ENCODE assay signal across 12 cellular contexts in the genomic region with DNA sequence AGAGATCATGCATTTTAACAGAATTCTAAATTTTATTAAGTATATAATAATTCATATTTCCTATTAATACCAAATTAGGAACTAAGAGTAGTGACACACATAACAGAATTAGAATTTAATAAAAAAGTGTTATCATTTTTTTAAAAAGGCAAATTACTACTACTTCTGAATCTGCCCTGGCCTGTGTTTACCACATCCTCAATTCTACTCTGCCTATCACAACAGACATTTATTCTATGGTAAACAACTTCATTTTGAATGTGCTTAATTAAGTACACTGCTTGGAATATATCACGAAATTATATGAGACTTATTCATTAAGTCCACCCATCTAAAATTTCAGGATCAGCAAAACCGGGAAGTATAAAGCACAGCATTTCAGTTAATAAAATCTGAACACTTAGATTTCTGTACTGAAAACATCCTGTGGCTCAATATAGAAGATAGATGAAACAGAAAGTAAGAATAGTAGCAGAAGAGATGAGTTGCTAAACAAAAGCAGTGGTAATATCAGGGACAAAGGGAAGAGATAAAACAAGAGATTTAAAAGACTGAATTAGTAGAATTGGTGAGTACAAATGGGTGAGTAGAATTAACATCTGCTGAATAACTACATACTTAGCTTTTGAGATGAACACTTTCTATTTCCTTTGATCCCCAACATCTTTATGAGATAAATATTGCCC. TPM values are rescaled to one million over a fixed set of nuclear protein-coding genes. Genes with fewer than 3 reads are reported as not detected.
DNase-seq lines count a peak whose midpoint lies in the region; ATAC-seq and TF ChIP-seq lines count a peak whose summit lies in the region.
"Had no signal": no experiment of that assay in that cellular context is flagged by ENCODE, and none has a peak within 500 bp of the region (broad histone marks: within the 10 kb centered on the region; RNA-seq: fewer than 3 reads in every experiment).

No MANE protein-coding gene starts in this region.

- H3K9me2 ChIP-seq in OCI-LY7 (ENCODE audit: insufficient read depth, low read length): no peaks in the 10 kb centered on the region

- no peak for DNase-seq in OCI-LY7 (ENCODE audit: low spot score)
- DNase-seq in activated gamma-delta T cell treated with Interleukin-2 at 50 U/mL for 16 hours: no peak
- no peak for DNase-seq in NCI-H1417 (lab: John Stamatoyannopoulos, UW)
- DNase-seq in NCI-H2029 (lab: John Stamatoyannopoulos, UW): no peak
- no peak for DNase-seq in activated effector memory CD4-positive, alpha-beta T cell treated with anti-CD3 and anti-CD28 coated beads, Interleukin-2, amount 50 U/mL, for 16 hours
- DNase-seq: activated CD4-positive, CD25-positive, alpha-beta regulatory T cell; stimulated activated CD4-positive, alpha-beta T cell treated with anti-CD3 and anti-CD28 coated beads, Interleukin-4, amount 100 ng/mL, for 1 hour had no signal

- H2AFZ ChIP-seq in ACC112 (ENCODE audit: low read length, unreplicated experiment) (no peak overlapping the region), OCI-LY7 (ENCODE audit: low read length) (no peak overlapping the region; the same call in 1 of the 2 replicates)

- H3K4me3 ChIP-seq in ACC112 (ENCODE audit: low read depth, low read length) (peak overlapping the region; percentile 1; the same call in 1 of the 2 replicates), OCI-LY7 (ENCODE audit: low read depth, low read length, poor library complexity, severe bottlenecking) (peak overlapping the region; percentile 98)
- H3K4me3 ChIP-seq: gastroesophageal sphincter had no signal

- no peaks in the 10 kb centered on the region; the same call in 1 of the 2 replicates for H3K36me3 ChIP-seq in ACC112 (ENCODE audit: insufficient read depth, low read length)
- peaks cover 34% of the 10 kb centered on the region for H3K36me3 ChIP-seq in OCI-LY7 (ENCODE audit: insufficient read depth, low read length)

- CTCF ChIA-PET in OCI-LY7 (lab: Charles Lee; ENCODE audit: unreplicated experiment): no interaction called here

- intact Hi-C loops in OCI-LY7 (cut with micrococcal nuclease; ENCODE audit: unreplicated experiment): loop anchor here (5.0 to 10.0 kb wide), 3 partner anchors 233 to 1123 kb away; a partner anchor contains a TSS

- H3K27me3 ChIP-seq in ACC112 (ENCODE audit: insufficient read depth, low read length): no peaks in the 10 kb centered on the region
- H3K27me3 ChIP-seq: gastroesophageal sphincter had no signal

- no peak for TF ChIP-seq CTCF in OCI-LY7 (conservative IDR thresholded peaks at IDR 0.05; ENCODE audit: low read length)

- H3K79me2 ChIP-seq in ACC112 (ENCODE audit: control insufficient read depth, insufficient read depth, low read length, unreplicated experiment) (peaks cover 68% of the 10 kb centered on the region), OCI-LY7 (ENCODE audit: insufficient read depth, low read depth, low read length) (peaks cover 77% of the 10 kb centered on the region)

- no peak overlapping the region for H3K27ac ChIP-seq in ACC112 (ENCODE audit: low read depth, low read length)
- peak overlapping the region; percentile 89 for H3K27ac ChIP-seq in OCI-LY7 (ENCODE audit: low read depth, low read length, poor library complexity, severe bottlenecking)
- H3K27ac ChIP-seq: C4-2B, gastroesophageal sphincter had no signal

- peak; percentile 41 for ATAC-seq in GM18870 (IDR thresholded peaks at IDR 0.05; ENCODE audit: unreplicated experiment)
- peak; percentile 18 for ATAC-seq in HG02870 (IDR thresholded peaks at IDR 0.05; ENCODE audit: unreplicated experiment)
- ATAC-seq: gastroesophageal sphincter had no signal

- BruUV-seq in OCI-LY7 (replicated peaks; lab: Mats Ljungman, UMichigan): no TSS peak

- peak overlapping the region; percentile 88 for H3K4me2 ChIP-seq in OCI-LY7 (ENCODE audit: low read length)

- no peaks in the 10 kb centered on the region for H3K9me3 ChIP-seq in OCI-LY7 (ENCODE audit: low read length)
- H3K9me3 ChIP-seq: gastroesophageal sphincter had no signal

- POLR2A ChIA-PET in OCI-LY7 (lab: Charles Lee): interaction anchor here (0.7 to 2.0 kb wide), 8 partner anchors 11 to 573 kb away, joined by 3 to 8 read pairs (median 4); no protein-coding TSS in a partner anchor

- H3K4me1 ChIP-seq in ACC112 (ENCODE audit: control insufficient read depth, insufficient read depth, low read length, unreplicated experiment): peaks cover 9% of the 10 kb centered on the region
- H3K4me1 ChIP-seq in OCI-LY7 (ENCODE audit: insufficient read depth, low read length, poor library complexity, severe bottlenecking): peaks cover 28% of the 10 kb centered on the region

- peaks cover 7% of the 10 kb centered on the region for H4K20me1 ChIP-seq in OCI-LY7 (ENCODE audit: insufficient read depth, low read length)

RNA-seq across cellular contexts. Expression of a gene that starts 3.7 kb away (rescaled TPM):
- total RNA-seq in OCI-LY7 (2014; rRNA removed; shearing (Covaris generic)): 37.0 and 48.9 TPM in 2 replicates
- 62.4 and 70.7 TPM in 2 replicates for total RNA-seq in OCI-LY7 (2022)

RNA-seq across cellular contexts. Expression of a gene that starts 4.0 kb away (rescaled TPM):
- total RNA-seq in OCI-LY7 (2014; rRNA removed; shearing (Covaris generic)): 37.6 and 52.5 TPM in 2 replicates
- 101 and 112 TPM in 2 replicates for total RNA-seq in OCI-LY7 (2022)
